Comparison of ENCODE assay signal across 25 cellular contexts in the genomic region with DNA sequence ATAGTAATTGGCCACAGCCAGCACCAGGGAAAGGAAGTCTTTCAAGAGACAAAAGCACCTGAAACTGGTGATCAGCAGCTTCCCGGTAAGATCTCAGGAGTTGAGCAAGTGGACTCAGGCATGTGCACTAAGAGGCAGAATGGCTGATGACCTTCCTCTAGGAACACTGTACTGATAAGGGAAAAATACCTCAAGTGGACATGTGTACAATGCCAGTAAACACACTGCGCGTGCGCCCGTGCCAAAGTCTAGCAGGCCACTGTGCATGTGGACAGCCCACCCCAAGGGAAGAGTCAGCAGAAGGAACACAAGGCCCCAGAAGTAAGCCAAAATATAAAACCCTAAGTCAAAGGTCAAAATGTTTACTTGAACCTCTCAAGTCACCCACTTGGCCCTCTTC.
"Had no signal": no experiment of that assay in that cellular context is flagged by ENCODE, and none has a peak within 500 bp of the region (broad histone marks: within the 10 kb centered on the region; RNA-seq: fewer than 3 reads in every experiment).

No MANE protein-coding gene starts in this region.

- H3K4me2 ChIP-seq: hepatocyte, neural progenitor cell, smooth muscle cell had no signal

- DNase-seq: kidney glomerular epithelial cell; left cardiac atrium; mesendoderm; naive B cell; natural killer cell; nephron progenitor cell; ovary; right lobe of liver; stimulated activated CD4-positive, alpha-beta T cell treated with anti-CD3 and anti-CD28 coated beads, Interleukin-12 subunit alpha, Interleukin-12 subunit beta, amount 100 ng/mL, for 4 hours; stimulated activated CD4-positive, alpha-beta T cell treated with anti-CD3 and anti-CD28 coated beads, Interleukin-15, amount 100 ng/mL, for 24 hours; stimulated activated CD4-positive, alpha-beta T cell treated with anti-CD3 and anti-CD28 coated beads, Interleukin-2, amount 100 ng/mL, for 24 hours; stimulated activated CD4-positive, alpha-beta T cell treated with anti-CD3 and anti-CD28 coated beads, Interleukin-4, amount 100 ng/mL, for 1 hour; stimulated activated naive B cell treated with anti-CD40 and anti-IgM and Interleukin-4, amounts not matched to agents 10 μg/mL and 1 μg/mL and 100 μg/mL, for 72 hours; stimulated activated naive CD8-positive, alpha-beta T cell treated with anti-CD3 and anti-CD28 coated beads, Interleukin-15, Interleukin-2, amounts not matched to agents 100 U/mL and 50 U/mL, for 24 hours; stomach; tibial artery had no signal

- H3K27ac ChIP-seq: hepatocyte, neural progenitor cell, ovary, right atrium auricular region, right lobe of liver, stomach, thoracic aorta, tibial artery, vagina had no signal

- H3K9me3 ChIP-seq: ovary, right atrium auricular region, right lobe of liver, stomach, thoracic aorta, tibial artery, vagina had no signal

- H3K9ac ChIP-seq: neural progenitor cell had no signal

- H3K4me1 ChIP-seq: neural progenitor cell, right atrium auricular region, right lobe of liver, stomach, tibial artery, vagina had no signal

- FAIRE-seq: keratinocyte had no signal

- H2AFZ ChIP-seq: hepatocyte, neural progenitor cell had no signal

- H3K79me2 ChIP-seq: hepatocyte had no signal

- H3K4me3 ChIP-seq: hepatocyte, lung, neural progenitor cell, ovary, right atrium auricular region, right lobe of liver, smooth muscle cell, stomach, thoracic aorta, tibial artery, vagina had no signal

- ATAC-seq: left cardiac atrium; left lobe of liver; natural killer cell; right lobe of liver; stimulated activated naive B cell treated with anti-CD40 and anti-IgM and Interleukin-4, amounts not matched to agents 10 μg/mL and 1 μg/mL and 100 μg/mL, for 72 hours; stimulated activated naive CD8-positive, alpha-beta T cell treated with anti-CD3 and anti-CD28 coated beads, Interleukin-15, Interleukin-2, amounts not matched to agents 100 U/mL and 50 U/mL, for 24 hours had no signal

- H3K36me3 ChIP-seq: neural progenitor cell, ovary, right atrium auricular region, right lobe of liver, stomach, thoracic aorta, tibial artery, vagina had no signal

- H3K27me3 ChIP-seq: hepatocyte, neural progenitor cell, ovary, right atrium auricular region, right lobe of liver, stomach, tibial artery, vagina had no signal
